ENCODE assay signal across 8 cellular contexts in genomic region chr5:113513384-113514262, GRCh38. TPM values are rescaled to one million over a fixed set of nuclear protein-coding genes. Genes with fewer than 3 reads are reported as not detected.
DNase-seq lines count a peak whose midpoint lies in the region; ATAC-seq and TF ChIP-seq lines count a peak whose summit lies in the region.

Gene YTHDC2, plus strand, starts transcription at chr5:113513694. Its CDS starts 202 bp downstream, at chr5:113513896.

- no peaks in the 10 kb centered on the region for H3K27me3 ChIP-seq in HUES6 (ENCODE audit: control insufficient read depth, insufficient read depth, low read length)

- H2AFZ ChIP-seq in OCI-LY7 (ENCODE audit: low read length), result peak within 1 kb of the TSS; percentile 89

- H3K4me3 ChIP-seq in HUES6 (ENCODE audit: low read depth, low read length) (peak within 1 kb of the TSS; percentile 88), OCI-LY7 (ENCODE audit: low read depth, low read length, poor library complexity, severe bottlenecking) (peak within 1 kb of the TSS; percentile 79), epithelial cell of esophagus (ENCODE audit: low read length) (peak within 1 kb of the TSS; percentile 63), mucosa of descending colon (peak within 1 kb of the TSS; percentile 57)

- peak within 1 kb of the TSS; percentile 75; the same call in 1 of the 2 replicates for H3K27ac ChIP-seq in HUES6 (ENCODE audit: low read depth, low read length)
- H3K27ac ChIP-seq in OCI-LY7 (ENCODE audit: low read depth, low read length, poor library complexity, severe bottlenecking), result peak within 1 kb of the TSS; percentile 37

- ATAC-seq in GM21423 (IDR thresholded peaks at IDR 0.05; ENCODE audit: unreplicated experiment) (peak; percentile 99), mucosa of descending colon (peak; percentile 98)

- H3K4me1 ChIP-seq in HUES6 (ENCODE audit: control insufficient read depth, insufficient read depth, low read length) (peaks cover 6% of the 10 kb centered on the region), OCI-LY7 (ENCODE audit: insufficient read depth, low read length, poor library complexity, severe bottlenecking) (peaks cover 23% of the 10 kb centered on the region), mucosa of descending colon (ENCODE audit: low read depth) (peaks cover 17% of the 10 kb centered on the region)

- peak within 1 kb of the TSS; percentile 86 for H3K9ac ChIP-seq in HUES6 (ENCODE audit: low read length)

- intact Hi-C loops in OCI-LY7 (cut with micrococcal nuclease; ENCODE audit: unreplicated experiment), result loop anchor here (1.0 to 5.0 kb wide), 5 partner anchors 10 to 517 kb away; no protein-coding TSS in a partner anchor
- intact Hi-C loops in mucosa of descending colon (cut with DNase I, micrococcal nuclease), result loop anchor here in 1 of 2 donors (5.0 to 10.0 kb wide), 2 partner anchors 131 to 519 kb away; no protein-coding TSS in a partner anchor

- H3K9me2 ChIP-seq in OCI-LY7 (ENCODE audit: insufficient read depth, low read length), result no peaks in the 10 kb centered on the region

- TF ChIP-seq CTCF in OCI-LY7 (conservative IDR thresholded peaks at IDR 0.05; ENCODE audit: low read length) (peak; percentile 65), epithelial cell of esophagus (IDR thresholded peaks at IDR 0.05; ENCODE audit: insufficient read depth, low read depth, low read length, missing control alignments) (no peak), mucosa of descending colon (IDR thresholded peaks at IDR 0.05) (no peak)

- H3K36me3 ChIP-seq in HUES6 (ENCODE audit: control insufficient read depth, insufficient read depth, low read length) (0 out of 2 replicates have a peak, but pooled peaks cover 11% of the 10 kb centered on the region), OCI-LY7 (ENCODE audit: insufficient read depth, low read length) (peaks cover 33% of the 10 kb centered on the region), mucosa of descending colon (ENCODE audit: low read depth) (no peaks in the 10 kb centered on the region)

- no TSS peak for BruUV-seq in OCI-LY7 (replicated peaks; lab: Mats Ljungman, UMichigan)

- POLR2A ChIA-PET in OCI-LY7 (lab: Charles Lee), result interaction anchor here (0.7 to 2.3 kb wide), 9 partner anchors 9 to 539 kb away, joined by 3 to 20 read pairs (median 4); no protein-coding TSS in a partner anchor

- H4K20me1 ChIP-seq in OCI-LY7 (ENCODE audit: insufficient read depth, low read length), result 0 out of 2 replicates have a peak, but pooled peaks cover 4% of the 10 kb centered on the region

- CTCF ChIA-PET in OCI-LY7 (lab: Charles Lee; ENCODE audit: unreplicated experiment), result interaction anchor here (0.8 to 1.1 kb wide), 3 partner anchors 11 to 177 kb away, joined by 3 to 4 read pairs (median 3); no protein-coding TSS in a partner anchor

- peak within 1 kb of the TSS; percentile 99 for H3K4me2 ChIP-seq in OCI-LY7 (ENCODE audit: low read length)

- H3K9me3 ChIP-seq in HUES6 (ENCODE audit: control insufficient read depth, insufficient read depth, low read depth, low read length) (no peaks in the 10 kb centered on the region), OCI-LY7 (ENCODE audit: low read length) (peaks cover 8% of the 10 kb centered on the region; the same call in 1 of the 2 replicates), mucosa of descending colon (no peaks in the 10 kb centered on the region)

- DNase-seq in DMS 273 (lab: John Stamatoyannopoulos, UW; ENCODE audit: unreplicated experiment) (peak; percentile 94), OCI-LY7 (ENCODE audit: low spot score) (peak; percentile 88), activated T-cell treated with anti-CD3 and anti-CD28 coated beads for 24 hours (ENCODE audit: low read depth) (peak; percentile 87), epithelial cell of esophagus (ENCODE audit: low read depth) (peak; percentile 81), mucosa of descending colon (peak; percentile 87 to 91 (median 91))
- peak; percentile 64 to 72 for DNase-seq in stimulated activated CD8-positive, alpha-beta memory T cell treated with anti-CD3 and anti-CD28 coated beads, Interleukin-4, amount 100 ng/mL, for 4 hours (ENCODE audit: low read depth in 2 of 2, low spot score in 1 of 2)

- H3K79me2 ChIP-seq in OCI-LY7 (ENCODE audit: insufficient read depth, low read depth, low read length), result peaks cover 48% of the 10 kb centered on the region

RNA-seq across cellular contexts. Expression of gene YTHDC2, which starts in this region (rescaled TPM):
- 30.6 and 40.3 TPM in 2 replicates for total RNA-seq in OCI-LY7 (2014; rRNA removed; shearing (Covaris generic))
- total RNA-seq in OCI-LY7 (2022) (59.6 and 60.1 TPM in 2 replicates), mucosa of descending colon (10 to 100 TPM; 19.3 to 23.5 (median 22.4) TPM)

Comparison
In these comparisons a context has a peak if more than half of its experiments do, and no peak if none do; other contexts are left out.
1. Peak in every context shown above with its lines: DNase-seq, ATAC-seq, H3K4me3 ChIP-seq and H3K27ac ChIP-seq.